In the genomic region with DNA sequence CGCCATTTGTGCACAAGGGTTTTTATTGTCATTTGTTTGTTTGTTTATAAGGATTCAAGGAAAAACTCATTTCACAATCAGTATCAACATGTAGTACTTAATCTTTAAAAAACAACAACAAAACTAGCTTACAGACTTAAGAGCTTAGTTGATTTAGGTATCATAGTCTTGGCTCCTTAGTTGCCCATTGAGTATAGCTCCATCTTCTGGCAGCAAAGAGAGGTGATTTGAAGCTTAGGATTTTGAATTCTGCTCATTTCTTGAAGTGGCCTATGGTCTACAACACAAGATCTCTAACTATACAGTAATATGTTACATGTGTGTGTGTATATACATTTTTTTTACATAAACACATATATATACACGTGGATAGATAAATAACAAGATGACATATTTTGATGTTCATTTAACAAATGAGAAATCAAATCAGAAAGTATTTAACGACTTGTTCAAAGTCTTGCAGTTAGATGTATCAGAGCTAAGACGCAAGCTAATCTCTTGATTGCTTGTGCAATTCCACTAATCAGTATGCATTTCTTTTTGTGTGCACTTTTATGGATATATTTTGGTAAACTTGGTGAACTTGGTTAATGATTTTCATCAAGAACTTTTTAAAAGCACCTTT, we compare ENCODE assay signal across 8 cellular contexts.
DNase-seq lines count a peak whose midpoint lies in the region; ATAC-seq, FAIRE-seq and TF ChIP-seq lines count a peak whose summit lies in the region.

No MANE protein-coding gene starts in this region.

- H3K36me3 Mint-ChIP-seq in activated T-helper 2 cell treated with anti-CD3 and anti-CD28 coated beads, Interferon-gamma antibody, Interleukin-2, Interleukin-4, amounts not matched to agents 10 μg/mL and 5 μg/mL and 100 μg/mL, durations not matched to agents 14 hours and 24 hours and 36 hours (ENCODE audit: low read depth), result no peaks in the 10 kb centered on the region

- no peak overlapping the region for H3K27ac ChIP-seq in WERI-Rb-1
- no peak overlapping the region for H3K27ac ChIP-seq in small intestine (ENCODE audit: low read depth in 1 of 2, low read length in 1 of 2)

- no peaks in the 10 kb centered on the region for H3K27me3 Mint-ChIP-seq in activated T-helper 2 cell treated with anti-CD3 and anti-CD28 coated beads, Interferon-gamma antibody, Interleukin-2, Interleukin-4, amounts not matched to agents 10 μg/mL and 5 μg/mL and 100 μg/mL, durations not matched to agents 14 hours and 24 hours and 36 hours (ENCODE audit: low read depth)

- WGBS in small intestine, 3 donors, result 53 to 72% (median 57%) methylated on average over 4 of the region's 4 CpGs

- H3K4me1 ChIP-seq in small intestine (ENCODE audit: control insufficient read depth in 2 of 2, insufficient read depth in 1 of 2, low read depth in 1 of 2, low read length in 1 of 2), result no peaks in the 10 kb centered on the region

- H3K9me3 Mint-ChIP-seq in activated T-helper 2 cell treated with anti-CD3 and anti-CD28 coated beads, Interferon-gamma antibody, Interleukin-2, Interleukin-4, amounts not matched to agents 10 μg/mL and 5 μg/mL and 100 μg/mL, durations not matched to agents 14 hours and 24 hours and 36 hours, result no peaks in the 10 kb centered on the region

- H3K9me3 ChIP-seq in WERI-Rb-1 (ENCODE audit: severe bottlenecking), result no peaks in the 10 kb centered on the region
- H3K9me3 ChIP-seq in small intestine (ENCODE audit: control insufficient read depth, low read depth), result no peaks in the 10 kb centered on the region

- H3K4me3 Mint-ChIP-seq in activated T-helper 2 cell treated with anti-CD3 and anti-CD28 coated beads, Interferon-gamma antibody, Interleukin-2, Interleukin-4, amounts not matched to agents 10 μg/mL and 5 μg/mL and 100 μg/mL, durations not matched to agents 14 hours and 24 hours and 36 hours (ENCODE audit: low read depth), result no peak overlapping the region

- no peak overlapping the region for H3K4me3 ChIP-seq in WERI-Rb-1 (ENCODE audit: low read depth, low read length)
- H3K4me3 ChIP-seq in small intestine (ENCODE audit: low read depth in 1 of 2, low read length in 2 of 2), result no peak overlapping the region

- DNase-seq in A172 (ENCODE audit: low spot score) (peak; percentile 51), GM04503 (ENCODE audit: low read depth) (peak; percentile 10), NCI-H146 treated with DMSO at 0.1 percent for 48 hours (lab: John Stamatoyannopoulos, UW; ENCODE audit: unreplicated experiment) (peak; percentile 86), WERI-Rb-1 (no peak), glomerular visceral epithelial cell (ENCODE audit: extremely low spot score) (peak; percentile 57), small intestine (peak; percentile 67)
- no peak for DNase-seq in activated T-helper 2 cell treated with anti-CD3 and anti-CD28 coated beads, Interferon-gamma antibody, Interleukin-2, Interleukin-4, amounts not matched to agents 10 μg/mL and 5 μg/mL and 100 μg/mL, durations not matched to agents 14 hours and 24 hours and 36 hours (ENCODE audit: low spot score)

- peak; percentile 49; the same call in 1 of the 2 replicates for TF ChIP-seq CTCF in WERI-Rb-1 (IDR thresholded peaks at IDR 0.05; ENCODE audit: low read depth, low read length)

- H3K27ac Mint-ChIP-seq in activated T-helper 2 cell treated with anti-CD3 and anti-CD28 coated beads, Interferon-gamma antibody, Interleukin-2, Interleukin-4, amounts not matched to agents 10 μg/mL and 5 μg/mL and 100 μg/mL, durations not matched to agents 14 hours and 24 hours and 36 hours, result no peak overlapping the region

- H3K36me3 ChIP-seq in WERI-Rb-1, result no peaks in the 10 kb centered on the region
- no peaks in the 10 kb centered on the region for H3K36me3 ChIP-seq in small intestine (ENCODE audit: control insufficient read depth in 2 of 2, insufficient read depth in 2 of 2, low read length in 2 of 2)

- no peaks in the 10 kb centered on the region for H3K27me3 ChIP-seq in WERI-Rb-1 (ENCODE audit: insufficient read depth, low read depth, severe bottlenecking)
- no peaks in the 10 kb centered on the region for H3K27me3 ChIP-seq in small intestine (ENCODE audit: control insufficient read depth in 2 of 2, insufficient read depth in 2 of 2, low read length in 2 of 2)

- intact Hi-C loops in activated T-helper 2 cell treated with anti-CD3 and anti-CD28 coated beads, Interferon-gamma antibody, Interleukin-2, Interleukin-4, amounts not matched to agents 10 μg/mL and 5 μg/mL and 100 μg/mL, durations not matched to agents 14 hours and 24 hours and 36 hours (cut with micrococcal nuclease), result loop anchor here (1.0 to 10.0 kb wide), 2 partner anchors 302 to 392 kb away; no protein-coding TSS in a partner anchor

- no peak for ATAC-seq in HG02852 (IDR thresholded peaks at IDR 0.05; ENCODE audit: unreplicated experiment)

- FAIRE-seq in small intestine (lab: Jason Lieb, UNC), result peak; percentile 44

- H3K4me1 Mint-ChIP-seq in activated T-helper 2 cell treated with anti-CD3 and anti-CD28 coated beads, Interferon-gamma antibody, Interleukin-2, Interleukin-4, amounts not matched to agents 10 μg/mL and 5 μg/mL and 100 μg/mL, durations not matched to agents 14 hours and 24 hours and 36 hours (ENCODE audit: low read depth), result peaks cover 18% of the 10 kb centered on the region

Comparison
In these comparisons a context has a peak if more than half of its experiments do, and no peak if none do; other contexts are left out.
1. DNase-seq: peak in A172 (single experiment), GM04503 (single experiment), NCI-H146 treated with DMSO at 0.1 percent for 48 hours (single experiment), glomerular visceral epithelial cell (single experiment) and small intestine (single experiment); none in WERI-Rb-1 (single experiment) and activated T-helper 2 cell treated with anti-CD3 and anti-CD28 coated beads, Interferon-gamma antibody, Interleukin-2, Interleukin-4, amounts not matched to agents 10 μg/mL and 5 μg/mL and 100 μg/mL, durations not matched to agents 14 hours and 24 hours and 36 hours (single experiment).